29 cellular contexts compared by ENCODE assay signal in genomic region chr5:163735069-163735468, GRCh38.
"Had no signal": no experiment of that assay in that cellular context is flagged by ENCODE, and none has a peak within 500 bp of the region (broad histone marks: within the 10 kb centered on the region; RNA-seq: fewer than 3 reads in every experiment).

No MANE protein-coding gene starts in this region.

- H3K9me3 Mint-ChIP-seq: nephron; neural progenitor cell; stimulated activated memory B cell treated with anti-CD40 and anti-IgM and Interleukin-4, amounts not matched to agents 10 μg/mL and 1 μg/mL and 100 μg/mL, for 72 hours had no signal

- H3K4me3 ChIP-seq: coronary artery, esophagus muscularis mucosa, heart right ventricle, left lung, mucosa of descending colon, neural progenitor cell, psoas muscle, skin epidermis, spleen, testis, tibial artery had no signal

- H3K36me3 Mint-ChIP-seq: neural progenitor cell, type B pancreatic cell had no signal

- H3K4me2 ChIP-seq: neural progenitor cell had no signal

- H3K27ac ChIP-seq: coronary artery, esophagus muscularis mucosa, heart right ventricle, left lung, neural progenitor cell, psoas muscle, skin epidermis, spleen, testis, tibial artery had no signal

- H3K27me3 Mint-ChIP-seq: stimulated activated memory B cell treated with anti-CD40 and anti-IgM and Interleukin-4, amounts not matched to agents 10 μg/mL and 1 μg/mL and 100 μg/mL, for 72 hours had no signal

- DNase-seq: dermis blood vessel endothelial cell; effector memory CD4-positive, alpha-beta T cell; foreskin melanocyte; glutamatergic neuron; heart right ventricle; hippocampal formation; left cardiac atrium; left lung; mesenchymal stem cell; mucosa of descending colon; naive B cell; nucleus accumbens; posterior cingulate gyrus; psoas muscle; right cardiac atrium; spleen; stimulated activated CD4-positive, alpha-beta T cell treated with anti-CD3 and anti-CD28 coated beads, Interleukin-4, amount 100 ng/mL, for 4 hours; stimulated activated naive CD8-positive, alpha-beta T cell treated with anti-CD3 and anti-CD28 coated beads, Interleukin-15, Interleukin-2, amounts not matched to agents 100 U/mL and 50 U/mL, for 24 hours; substantia nigra; testis; tibial artery had no signal

- H3K4me3 Mint-ChIP-seq: mesothelial cell of epicardium; naive B cell; nephron; neural progenitor cell; stimulated activated memory B cell treated with anti-CD40 and anti-IgM and Interleukin-4, amounts not matched to agents 10 μg/mL and 1 μg/mL and 100 μg/mL, for 72 hours; type B pancreatic cell had no signal

- H3K27me3 ChIP-seq: esophagus muscularis mucosa, heart right ventricle, left lung, neural progenitor cell, spleen, testis, tibial artery had no signal

- H3K9ac ChIP-seq: neural progenitor cell had no signal

- H3K9me3 ChIP-seq: esophagus muscularis mucosa, left lung, mucosa of descending colon, psoas muscle, spleen, testis, tibial artery had no signal

- H3K36me3 ChIP-seq: esophagus muscularis mucosa, heart right ventricle, left lung, neural progenitor cell, spleen, tibial artery had no signal

- H3K27ac Mint-ChIP-seq: mesothelial cell of epicardium; naive B cell; nephron; neural progenitor cell; stimulated activated memory B cell treated with anti-CD40 and anti-IgM and Interleukin-4, amounts not matched to agents 10 μg/mL and 1 μg/mL and 100 μg/mL, for 72 hours; type B pancreatic cell had no signal

- H3K4me1 ChIP-seq: esophagus muscularis mucosa, heart right ventricle, left lung, neural progenitor cell, psoas muscle, spleen, tibial artery had no signal

- H3K4me1 Mint-ChIP-seq: nephron, neural progenitor cell had no signal

- ATAC-seq: heart right ventricle; left cardiac atrium; left lung; mucosa of descending colon; psoas muscle; right cardiac atrium; stimulated activated memory B cell treated with anti-CD40 and anti-IgM and Interleukin-4, amounts not matched to agents 10 μg/mL and 1 μg/mL and 100 μg/mL, for 72 hours; stimulated activated naive CD8-positive, alpha-beta T cell treated with anti-CD3 and anti-CD28 coated beads, Interleukin-15, Interleukin-2, amounts not matched to agents 100 U/mL and 50 U/mL, for 24 hours had no signal
